In genomic region chr10:93629636-93630291, GRCh38 we compare ENCODE assay signal across 21 cellular contexts. TPM values are rescaled to one million over a fixed set of nuclear protein-coding genes. Genes with fewer than 3 reads are reported as not detected.
DNase-seq lines count a peak whose midpoint lies in the region; ATAC-seq, FAIRE-seq and TF ChIP-seq lines count a peak whose summit lies in the region.
"Had no signal": no experiment of that assay in that cellular context is flagged by ENCODE, and none has a peak within 500 bp of the region (broad histone marks: within the 10 kb centered on the region; RNA-seq: fewer than 3 reads in every experiment).

No MANE protein-coding gene starts in this region.

- H3K4me3 Mint-ChIP-seq in activated CD4-positive, alpha-beta T cell treated with anti-CD3 and anti-CD28 coated beads for 36 hours, result no peak overlapping the region
- no peak overlapping the region for H3K4me3 Mint-ChIP-seq in naive thymus-derived CD4-positive, alpha-beta T cell
- H3K4me3 Mint-ChIP-seq: CD4-positive, CD25-positive, alpha-beta regulatory T cell had no signal

- no peaks in the 10 kb centered on the region for H3K36me3 Mint-ChIP-seq in activated CD4-positive, alpha-beta T cell treated with anti-CD3 and anti-CD28 coated beads for 36 hours (ENCODE audit: low read depth)
- no peaks in the 10 kb centered on the region for H3K36me3 Mint-ChIP-seq in naive thymus-derived CD4-positive, alpha-beta T cell
- H3K36me3 Mint-ChIP-seq: CD4-positive, CD25-positive, alpha-beta regulatory T cell had no signal

- FAIRE-seq in HTR-8/SVneo (lab: Jason Lieb, UNC), result peak; percentile 69
- FAIRE-seq: H54, HepG2 had no signal

- no peaks in the 10 kb centered on the region for H3K4me1 ChIP-seq in naive thymus-derived CD4-positive, alpha-beta T cell (ENCODE audit: control insufficient read depth in 2 of 2, insufficient read depth in 2 of 2, low read length in 2 of 2)

- peaks cover 9% of the 10 kb centered on the region for H3K27me3 Mint-ChIP-seq in activated CD4-positive, alpha-beta T cell treated with anti-CD3 and anti-CD28 coated beads for 36 hours
- H3K27me3 Mint-ChIP-seq in naive thymus-derived CD4-positive, alpha-beta T cell, result peaks cover 2 to 35% (median 21%) of the 10 kb centered on the region in 5 donors

- H3K4me3 ChIP-seq in choroid plexus epithelial cell (ENCODE audit: low read depth, low read length), result no peak overlapping the region
- no peak overlapping the region for H3K4me3 ChIP-seq in naive thymus-derived CD4-positive, alpha-beta T cell (ENCODE audit: low read length)
- H3K4me3 ChIP-seq: SK-N-MC had no signal

- peaks cover 0 to 3% of the 10 kb centered on the region in 2 donors for H3K27me3 ChIP-seq in naive thymus-derived CD4-positive, alpha-beta T cell (ENCODE audit: control insufficient read depth in 2 of 2, insufficient read depth in 2 of 2, low read length in 2 of 2)

- H3K27ac Mint-ChIP-seq in activated CD4-positive, alpha-beta T cell treated with anti-CD3 and anti-CD28 coated beads for 36 hours, result no peak overlapping the region
- no peak overlapping the region for H3K27ac Mint-ChIP-seq in naive thymus-derived CD4-positive, alpha-beta T cell
- H3K27ac Mint-ChIP-seq: CD4-positive, CD25-positive, alpha-beta regulatory T cell had no signal

- TF ChIP-seq CTCF in choroid plexus epithelial cell (conservative IDR thresholded peaks at IDR 0.05; ENCODE audit: low read depth, low read length), result no peak

- no peaks in the 10 kb centered on the region for H3K36me3 ChIP-seq in naive thymus-derived CD4-positive, alpha-beta T cell (ENCODE audit: control insufficient read depth in 2 of 3, insufficient read depth in 3 of 3, low read length in 3 of 3)

- no peaks in the 10 kb centered on the region for H3K9me3 Mint-ChIP-seq in activated CD4-positive, alpha-beta T cell treated with anti-CD3 and anti-CD28 coated beads for 36 hours (ENCODE audit: low read depth)
- H3K9me3 Mint-ChIP-seq in naive thymus-derived CD4-positive, alpha-beta T cell, result no peaks in the 10 kb centered on the region

- intact Hi-C loops in activated CD4-positive, alpha-beta T cell treated with anti-CD3 and anti-CD28 coated beads for 36 hours (cut with DNase I, micrococcal nuclease), result no loop called here
- intact Hi-C loops in naive thymus-derived CD4-positive, alpha-beta T cell (cut with micrococcal nuclease), result no loop called here

- DNase-seq in HTR-8/SVneo (ENCODE audit: insufficient read length, low spot score) (no peak), NCI-H2171 (lab: John Stamatoyannopoulos, UW) (peak; percentile 9), choroid plexus epithelial cell (ENCODE audit: low read depth) (peak; percentile 1), retina (peak; percentile 33)
- no peak for DNase-seq in activated CD4-positive, alpha-beta T cell treated with anti-CD3 and anti-CD28 coated beads for 36 hours
- DNase-seq in naive thymus-derived CD4-positive, alpha-beta T cell, result no peak
- DNase-seq: CD4-positive, CD25-positive, alpha-beta regulatory T cell; DMS79 treated with DMSO at 0.1 percent for 48 hours; KG1; NCI-H1092 treated with DMSO at 0.1 percent for 48 hours; NCI-H1436 treated with DMSO at 0.1 percent for 48 hours; NCI-H2107; NCI-H774; SHP77 treated with DMSO at 0.1 percent for 48 hours; SW 1271 had no signal

- H3K27ac ChIP-seq in naive thymus-derived CD4-positive, alpha-beta T cell (ENCODE audit: low read depth, low read length), result no peak overlapping the region
- H3K27ac ChIP-seq: RWPE1, SK-N-MC had no signal

- POLR2A ChIA-PET in activated CD4-positive, alpha-beta T cell treated with anti-CD3 and anti-CD28 coated beads for 36 hours (lab: Charles Lee), result no interaction called here
- POLR2A ChIA-PET in naive thymus-derived CD4-positive, alpha-beta T cell (lab: Charles Lee), result no interaction called here

- H3K4me1 Mint-ChIP-seq in activated CD4-positive, alpha-beta T cell treated with anti-CD3 and anti-CD28 coated beads for 36 hours, result no peaks in the 10 kb centered on the region
- H3K4me1 Mint-ChIP-seq in naive thymus-derived CD4-positive, alpha-beta T cell, result no peaks in the 10 kb centered on the region
- H3K4me1 Mint-ChIP-seq: CD4-positive, CD25-positive, alpha-beta regulatory T cell had no signal

- CTCF ChIA-PET in activated CD4-positive, alpha-beta T cell treated with anti-CD3 and anti-CD28 coated beads for 36 hours (lab: Charles Lee), result interaction anchor here (0.7 kb wide), 1 partner anchor 13 kb away, joined by 3 read pairs; no protein-coding TSS in a partner anchor
- CTCF ChIA-PET in naive thymus-derived CD4-positive, alpha-beta T cell (lab: Charles Lee), result no interaction called here

- no peak for ATAC-seq in activated CD4-positive, alpha-beta T cell treated with anti-CD3 and anti-CD28 coated beads for 36 hours
- ATAC-seq in naive thymus-derived CD4-positive, alpha-beta T cell, result no peak
- no peak for ATAC-seq in HG03280 (IDR thresholded peaks at IDR 0.05; ENCODE audit: unreplicated experiment)

- no peaks in the 10 kb centered on the region for H3K9me3 ChIP-seq in naive thymus-derived CD4-positive, alpha-beta T cell (ENCODE audit: control insufficient read depth in 2 of 3, low read length in 3 of 3)

RNA-seq across cellular contexts. Expression of gene PDE6C, which starts 17.4 kb away (rescaled TPM):
- total RNA-seq in activated CD4-positive, alpha-beta T cell treated with anti-CD3 and anti-CD28 coated beads for 36 hours, result not detected
- not detected for total RNA-seq in naive thymus-derived CD4-positive, alpha-beta T cell
- not detected for polyA plus RNA-seq in naive thymus-derived CD4-positive, alpha-beta T cell
- total RNA-seq: CD4-positive, CD25-positive, alpha-beta regulatory T cell had no signal
- polyA plus RNA-seq: BJ; CD4-positive, CD25-positive, alpha-beta regulatory T cell; HepG2 had no signal

RNA-seq across cellular contexts. Expression of gene RBP4, which starts 28.7 kb away (rescaled TPM):
- not detected for total RNA-seq in activated CD4-positive, alpha-beta T cell treated with anti-CD3 and anti-CD28 coated beads for 36 hours
- total RNA-seq in naive thymus-derived CD4-positive, alpha-beta T cell, result not detected
- not detected for polyA plus RNA-seq in naive thymus-derived CD4-positive, alpha-beta T cell
- total RNA-seq: CD4-positive, CD25-positive, alpha-beta regulatory T cell had no signal
- polyA plus RNA-seq: CD4-positive, CD25-positive, alpha-beta regulatory T cell had no signal

Comparison
In these comparisons a context has a peak if more than half of its experiments do, and no peak if none do; other contexts are left out.
1. DNase-seq: peak in NCI-H2171 (single experiment), choroid plexus epithelial cell (single experiment) and retina (single experiment); none in HTR-8/SVneo (single experiment), activated CD4-positive, alpha-beta T cell treated with anti-CD3 and anti-CD28 coated beads for 36 hours (single experiment) and naive thymus-derived CD4-positive, alpha-beta T cell (0 of 9).